9 cellular contexts compared by ENCODE assay signal in the genomic region with DNA sequence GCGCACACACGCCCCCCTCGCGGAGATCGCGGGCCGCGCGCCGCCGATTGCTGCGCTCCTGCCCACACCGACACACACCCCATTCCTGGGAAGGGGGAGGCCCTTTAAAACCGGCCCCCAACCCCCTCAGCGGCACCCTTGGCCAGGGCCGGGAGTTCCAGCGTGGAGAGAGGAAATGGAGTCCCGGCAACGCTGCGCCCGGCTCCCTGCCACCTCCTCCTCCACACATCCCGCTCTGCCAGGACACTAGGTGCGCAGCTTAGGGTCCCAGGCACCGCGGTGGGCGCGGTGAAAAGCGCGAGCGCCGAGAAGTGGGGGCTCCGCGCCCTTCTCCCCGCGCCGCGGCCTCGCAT. TPM values are rescaled to one million over a fixed set of nuclear protein-coding genes. Genes with fewer than 3 reads are reported as not detected.
DNase-seq lines count a peak whose midpoint lies in the region; ATAC-seq and TF ChIP-seq lines count a peak whose summit lies in the region.
"Had no signal": no experiment of that assay in that cellular context is flagged by ENCODE, and none has a peak within 500 bp of the region (broad histone marks: within the 10 kb centered on the region; RNA-seq: fewer than 3 reads in every experiment).

No MANE protein-coding gene starts in this region.

- peak overlapping the region; percentile 84 for H3K9ac ChIP-seq in BLaER1
- H3K9ac ChIP-seq in liver (ENCODE audit: low read depth in 1 of 2, low read length in 2 of 2), result peak overlapping the region; percentile 72 to 89

- intact Hi-C loops in thyroid gland (cut with DNase I), result no loop called here

- no peaks in the 10 kb centered on the region for H4K20me1 ChIP-seq in BLaER1

- H3K4me3 ChIP-seq in BLaER1 (peak overlapping the region; percentile 93), astrocyte of the spinal cord (ENCODE audit: low read depth, low read length) (peak overlapping the region; percentile 96), liver (ENCODE audit: low read depth in 1 of 3, low read length in 3 of 3) (peak overlapping the region; percentile 85 to 88 (median 85)), thyroid gland (replicated peaks in 1 of 3) (peak overlapping the region; percentile 63 to 99 (median 99))

- DNase-seq in astrocyte of the spinal cord (ENCODE audit: low read depth, low spot score), result no peak
- DNase-seq in thyroid gland, result no peak
- DNase-seq in EL, result no peak
- DNase-seq in hepatic stellate cell (ENCODE audit: low spot score), result no peak

- TF ChIP-seq CTCF in astrocyte of the spinal cord (IDR thresholded peaks at IDR 0.05; ENCODE audit: low read depth, low read length) (no peak), liver (IDR thresholded peaks at IDR 0.05; ENCODE audit: low read depth, low read length, missing input control) (no peak), thyroid gland (IDR thresholded peaks at IDR 0.05) (peak in 1 of 6 experiments; percentile 19)

- 0 out of 2 replicates have a peak, but pooled peaks cover 4% of the 10 kb centered on the region for H3K27me3 ChIP-seq in BLaER1
- no peaks in the 10 kb centered on the region for H3K27me3 ChIP-seq in liver (ENCODE audit: control insufficient read depth in 4 of 4, insufficient read depth in 4 of 4, low read length in 3 of 4)
- H3K27me3 ChIP-seq in thyroid gland, result no peaks in the 10 kb centered on the region

- peak overlapping the region; percentile 23; the same call in 1 of the 2 replicates for H3K27ac ChIP-seq in BLaER1
- peak overlapping the region; percentile 95 to 96 for H3K27ac ChIP-seq in liver (ENCODE audit: low read depth in 1 of 2, low read length in 2 of 2)
- peak overlapping the region; percentile 96 to 100 (median 96) for H3K27ac ChIP-seq in thyroid gland

- TF ChIP-seq RAD21 in liver (IDR thresholded peaks at IDR 0.05), result no peak

- H3K4me1 ChIP-seq in BLaER1 (peaks cover 48% of the 10 kb centered on the region), liver (ENCODE audit: control insufficient read depth in 4 of 4, insufficient read depth in 4 of 4, low read length in 3 of 4) (peaks cover 5 to 34% (median 20%) of the 10 kb centered on the region in 4 donors), thyroid gland (peaks cover 35 to 39% of the 10 kb centered on the region in 2 donors)

- WGBS in liver, result under 1% methylated on average over 38 of the region's 38 CpGs
- 0% methylated on average over 6 to 12 of the region's 38 CpGs for WGBS in thyroid gland, 2 donors

- H3K4me2 ChIP-seq in BLaER1, result peak overlapping the region; percentile 100

- H3K9me3 ChIP-seq in BLaER1, result no peaks in the 10 kb centered on the region
- no peaks in the 10 kb centered on the region for H3K9me3 ChIP-seq in liver (ENCODE audit: control insufficient read depth in 4 of 4, low read length in 3 of 4)
- H3K9me3 ChIP-seq in thyroid gland, result no peaks in the 10 kb centered on the region

- peak; percentile 18 for ATAC-seq in GM19351 (IDR thresholded peaks at IDR 0.05; ENCODE audit: unreplicated experiment)
- ATAC-seq in HG03378 (IDR thresholded peaks at IDR 0.05; ENCODE audit: unreplicated experiment), result peak; percentile 2

- TF ChIP-seq POLR2A in thyroid gland (IDR thresholded peaks at IDR 0.05), result no peak

- no peaks in the 10 kb centered on the region for H3K36me3 ChIP-seq in BLaER1
- H3K36me3 ChIP-seq in liver (ENCODE audit: control insufficient read depth in 4 of 4, insufficient read depth in 3 of 4, low read depth in 1 of 4, low read length in 3 of 4), result no peaks in the 10 kb centered on the region
- no peaks in the 10 kb centered on the region for H3K36me3 ChIP-seq in thyroid gland

- in situ Hi-C loops in astrocyte of the spinal cord (cut with HindIII; ENCODE audit: low sequenced_read_pairs), result no loop called here

TF ChIP-seq in liver, 16 proteins besides CTCF, POLR2A, EP300 and RAD21:
- no peak for TF ChIP-seq HNF4A (conservative IDR thresholded peaks at IDR 0.05)

RNA-seq across cellular contexts. Expression of a gene that starts 0.4 kb away (rescaled TPM):
- total RNA-seq in liver, result 10 to 100 TPM; 27.5 to 31.0 TPM
- polyA plus RNA-seq in liver, result 10 to 100 TPM; 15.7 to 28.4 TPM
- total RNA-seq in thyroid gland, result 100 to 1,000 TPM in 2 of 4 donors, 10 to 100 TPM in 2; 68.7 to 172 (median 97.3) TPM

RNA-seq across cellular contexts. Expression of a gene that starts 49.7 kb away (rescaled TPM):
- total RNA-seq in liver (not detected), thyroid gland (not detected)
- polyA plus RNA-seq in liver, result not detected
- total RNA-seq: LHCN-M2 had no signal

Comparison
In these comparisons a context has a peak if more than half of its experiments do, and no peak if none do; other contexts are left out.
1. H3K27ac ChIP-seq: peak in every context shown above with its lines; median percentile 96 in thyroid gland; 96 in liver; 23 in BLaER1.